Comparison of ENCODE assay signal across 8 cellular contexts in genomic region chr14:23953464-23954278, GRCh38. TPM values are rescaled to one million over a fixed set of nuclear protein-coding genes. Genes with fewer than 3 reads are reported as not detected.
DNase-seq lines count a peak whose midpoint lies in the region; ATAC-seq and TF ChIP-seq lines count a peak whose summit lies in the region.

DHRS4 (plus strand) TSS chr14:23953770; CDS start chr14:23953789, 19 bp downstream.

- H3K27ac ChIP-seq in RWPE2 (ENCODE audit: poor library complexity, severe bottlenecking) = peak within 1 kb of the TSS; percentile 51

- peaks cover 3% of the 10 kb centered on the region for H3K9me3 Mint-ChIP-seq in activated T-helper 2 cell treated with anti-CD3 and anti-CD28 coated beads, Interferon-gamma antibody, Interleukin-2, Interleukin-4, amounts not matched to agents 10 μg/mL and 5 μg/mL and 100 μg/mL, durations not matched to agents 14 hours and 24 hours and 36 hours
- peaks cover 32% of the 10 kb centered on the region for H3K9me3 Mint-ChIP-seq in nephron progenitor cell
- H3K9me3 Mint-ChIP-seq in stimulated activated naive CD8-positive, alpha-beta T cell treated with anti-CD3 and anti-CD28 coated beads, Interleukin-15, amount 100 ng/mL, for 72 hours = no peaks in the 10 kb centered on the region

- DNase-seq in ELF-1 (ENCODE audit: low read depth, low spot score) (peak; percentile 82), GOT3 (lab: John Stamatoyannopoulos, UW) (peak; percentile 30), LNCaP clone FGC (ENCODE audit: low read depth) (peak; percentile 46), RWPE2 (ENCODE audit: low spot score) (peak; percentile 94), fibroblast of pulmonary artery (ENCODE audit: low read depth) (peak; percentile 78), nephron progenitor cell (peak; percentile 85)
- peak; percentile 74 for DNase-seq in activated T-helper 2 cell treated with anti-CD3 and anti-CD28 coated beads, Interferon-gamma antibody, Interleukin-2, Interleukin-4, amounts not matched to agents 10 μg/mL and 5 μg/mL and 100 μg/mL, durations not matched to agents 14 hours and 24 hours and 36 hours (ENCODE audit: low spot score)
- DNase-seq in stimulated activated naive CD8-positive, alpha-beta T cell treated with anti-CD3 and anti-CD28 coated beads, Interleukin-15, amount 100 ng/mL, for 72 hours = peak; percentile 79 to 80

- H3K4me3 ChIP-seq in LNCaP clone FGC (ENCODE audit: low read depth, low read length) (peak within 1 kb of the TSS; percentile 79), RWPE2 (ENCODE audit: severe bottlenecking) (peak within 1 kb of the TSS; percentile 73), fibroblast of pulmonary artery (replicated peaks; ENCODE audit: low read depth, low read length) (peak within 1 kb of the TSS; percentile 74)

- TF ChIP-seq CTCF in LNCaP clone FGC (IDR thresholded peaks at IDR 0.05; ENCODE audit: control insufficient read depth, extremely low read depth, insufficient read depth) (peak; percentile 91), RWPE2 (IDR thresholded peaks at IDR 0.05; ENCODE audit: poor library complexity, severe bottlenecking) (peak; percentile 99), fibroblast of pulmonary artery (IDR thresholded peaks at IDR 0.05; ENCODE audit: low read length, missing control alignments) (peak; percentile 90), nephron progenitor cell (IDR thresholded peaks at IDR 0.05) (peak; percentile 93)

- no peaks in the 10 kb centered on the region for H3K27me3 Mint-ChIP-seq in activated T-helper 2 cell treated with anti-CD3 and anti-CD28 coated beads, Interferon-gamma antibody, Interleukin-2, Interleukin-4, amounts not matched to agents 10 μg/mL and 5 μg/mL and 100 μg/mL, durations not matched to agents 14 hours and 24 hours and 36 hours (ENCODE audit: low read depth)
- H3K27me3 Mint-ChIP-seq in nephron progenitor cell (ENCODE audit: low read depth, poor library complexity) = peaks cover 3% of the 10 kb centered on the region
- H3K27me3 Mint-ChIP-seq in stimulated activated naive CD8-positive, alpha-beta T cell treated with anti-CD3 and anti-CD28 coated beads, Interleukin-15, amount 100 ng/mL, for 72 hours = no peaks in the 10 kb centered on the region

- H3K36me3 ChIP-seq in RWPE2 (ENCODE audit: low read depth) = peaks cover 12% of the 10 kb centered on the region

- peaks cover 7% of the 10 kb centered on the region for H3K36me3 Mint-ChIP-seq in activated T-helper 2 cell treated with anti-CD3 and anti-CD28 coated beads, Interferon-gamma antibody, Interleukin-2, Interleukin-4, amounts not matched to agents 10 μg/mL and 5 μg/mL and 100 μg/mL, durations not matched to agents 14 hours and 24 hours and 36 hours (ENCODE audit: low read depth)
- peaks cover 41% of the 10 kb centered on the region for H3K36me3 Mint-ChIP-seq in nephron progenitor cell (ENCODE audit: low read depth)

- H3K27me3 ChIP-seq in RWPE2 (ENCODE audit: insufficient read depth, poor library complexity, severe bottlenecking) = no peaks in the 10 kb centered on the region

- H3K4me1 ChIP-seq in RWPE2 (ENCODE audit: insufficient read depth, poor library complexity, severe bottlenecking) = no peaks in the 10 kb centered on the region

- H3K9me3 ChIP-seq in RWPE2 (ENCODE audit: severe bottlenecking) = no peaks in the 10 kb centered on the region

- intact Hi-C loops in activated T-helper 2 cell treated with anti-CD3 and anti-CD28 coated beads, Interferon-gamma antibody, Interleukin-2, Interleukin-4, amounts not matched to agents 10 μg/mL and 5 μg/mL and 100 μg/mL, durations not matched to agents 14 hours and 24 hours and 36 hours (cut with micrococcal nuclease) = loop anchor here (2.0 to 10.0 kb wide), 3 partner anchors 61 to 386 kb away; partner anchors contain the start of gene AP1G2

- peak within 1 kb of the TSS; percentile 94 for H3K4me3 Mint-ChIP-seq in activated T-helper 2 cell treated with anti-CD3 and anti-CD28 coated beads, Interferon-gamma antibody, Interleukin-2, Interleukin-4, amounts not matched to agents 10 μg/mL and 5 μg/mL and 100 μg/mL, durations not matched to agents 14 hours and 24 hours and 36 hours (ENCODE audit: low read depth)
- peak within 1 kb of the TSS; percentile 99 for H3K4me3 Mint-ChIP-seq in nephron progenitor cell
- H3K4me3 Mint-ChIP-seq in stimulated activated naive CD8-positive, alpha-beta T cell treated with anti-CD3 and anti-CD28 coated beads, Interleukin-15, amount 100 ng/mL, for 72 hours = peak within 1 kb of the TSS; percentile 98 to 99

- H3K4me1 Mint-ChIP-seq in activated T-helper 2 cell treated with anti-CD3 and anti-CD28 coated beads, Interferon-gamma antibody, Interleukin-2, Interleukin-4, amounts not matched to agents 10 μg/mL and 5 μg/mL and 100 μg/mL, durations not matched to agents 14 hours and 24 hours and 36 hours (ENCODE audit: low read depth) = peaks cover 16% of the 10 kb centered on the region
- H3K4me1 Mint-ChIP-seq in nephron progenitor cell = peaks cover 29% of the 10 kb centered on the region
- H3K4me1 Mint-ChIP-seq in stimulated activated naive CD8-positive, alpha-beta T cell treated with anti-CD3 and anti-CD28 coated beads, Interleukin-15, amount 100 ng/mL, for 72 hours = peaks cover 29% of the 10 kb centered on the region

- peak within 1 kb of the TSS; percentile 78 for H3K27ac Mint-ChIP-seq in activated T-helper 2 cell treated with anti-CD3 and anti-CD28 coated beads, Interferon-gamma antibody, Interleukin-2, Interleukin-4, amounts not matched to agents 10 μg/mL and 5 μg/mL and 100 μg/mL, durations not matched to agents 14 hours and 24 hours and 36 hours
- peak within 1 kb of the TSS; percentile 95 for H3K27ac Mint-ChIP-seq in nephron progenitor cell
- H3K27ac Mint-ChIP-seq in stimulated activated naive CD8-positive, alpha-beta T cell treated with anti-CD3 and anti-CD28 coated beads, Interleukin-15, amount 100 ng/mL, for 72 hours = peak within 1 kb of the TSS; percentile 92 to 97

- peak; percentile 100 for ATAC-seq in RWPE2 (ENCODE audit: low read depth)
- peak; percentile 96 for ATAC-seq in stimulated activated naive CD8-positive, alpha-beta T cell treated with anti-CD3 and anti-CD28 coated beads, Interleukin-15, amount 100 ng/mL, for 72 hours

RNA-seq across cellular contexts. Expression of gene DHRS4, which starts in this region (rescaled TPM):
- 17.8 and 22.5 TPM in 2 replicates for total RNA-seq in activated T-helper 2 cell treated with anti-CD3 and anti-CD28 coated beads, Interferon-gamma antibody, Interleukin-2, Interleukin-4, amounts not matched to agents 10 μg/mL and 5 μg/mL and 100 μg/mL, durations not matched to agents 14 hours and 24 hours and 36 hours

Comparison
In these comparisons a context has a peak if more than half of its experiments do, and no peak if none do; other contexts are left out.
1. Peak in every context shown above with its lines: DNase-seq, ATAC-seq, H3K4me3 ChIP-seq and H3K27ac ChIP-seq.
2. DNase-seq: peak in every context shown above with its lines; median percentile 94 in RWPE2; 85 in nephron progenitor cell; 82 in ELF-1; 80 in stimulated activated naive CD8-positive, alpha-beta T cell treated with anti-CD3 and anti-CD28 coated beads, Interleukin-15, amount 100 ng/mL, for 72 hours; 78 in fibroblast of pulmonary artery; 74 in activated T-helper 2 cell treated with anti-CD3 and anti-CD28 coated beads, Interferon-gamma antibody, Interleukin-2, Interleukin-4, amounts not matched to agents 10 μg/mL and 5 μg/mL and 100 μg/mL, durations not matched to agents 14 hours and 24 hours and 36 hours; 46 in LNCaP clone FGC; 30 in GOT3.